ENCODE assay signal across 8 cellular contexts in genomic region chr1:200409203-200409760, GRCh38. TPM values are rescaled to one million over a fixed set of nuclear protein-coding genes. Genes with fewer than 3 reads are reported as not detected.
A peak's percentile ranks its signal among the peaks of the same experiment; 100 is the strongest.
DNase-seq lines count a peak whose midpoint lies in the region; ATAC-seq and TF ChIP-seq lines count a peak whose summit lies in the region.

No MANE protein-coding gene starts in this region.

- intact Hi-C loops in activated CD4-positive, alpha-beta memory T cell treated with anti-CD3 and anti-CD28 coated beads for 36 hours (cut with micrococcal nuclease): loop anchor here (2.0 kb wide), 1 partner anchor 56 kb away; no protein-coding TSS in a partner anchor

- peaks cover 33% of the 10 kb centered on the region for H3K36me3 Mint-ChIP-seq in activated CD4-positive, alpha-beta memory T cell treated with anti-CD3 and anti-CD28 coated beads for 36 hours
- H3K36me3 Mint-ChIP-seq in nephron (ENCODE audit: low read depth): peaks cover 53% of the 10 kb centered on the region

- peak overlapping the region; percentile 87 for H3K4me3 Mint-ChIP-seq in activated CD4-positive, alpha-beta memory T cell treated with anti-CD3 and anti-CD28 coated beads for 36 hours
- H3K4me3 Mint-ChIP-seq in nephron: peak overlapping the region; percentile 91 to 98 (median 94)

- CTCF ChIA-PET in activated CD4-positive, alpha-beta memory T cell treated with anti-CD3 and anti-CD28 coated beads for 36 hours (lab: Charles Lee): interaction anchor here (0.8 kb wide), 1 partner anchor 118 kb away, joined by 3 read pairs; no protein-coding TSS in a partner anchor

- H3K27me3 Mint-ChIP-seq in activated CD4-positive, alpha-beta memory T cell treated with anti-CD3 and anti-CD28 coated beads for 36 hours: no peaks in the 10 kb centered on the region
- peaks cover 18% of the 10 kb centered on the region for H3K27me3 Mint-ChIP-seq in nephron (ENCODE audit: low read depth)

- no peaks in the 10 kb centered on the region for H3K9me3 Mint-ChIP-seq in activated CD4-positive, alpha-beta memory T cell treated with anti-CD3 and anti-CD28 coated beads for 36 hours
- H3K9me3 Mint-ChIP-seq in nephron: peaks cover 2% of the 10 kb centered on the region

- peak overlapping the region; percentile 88 for H3K27ac ChIP-seq in substantia nigra (ENCODE audit: low read depth, low read length, poor library complexity, severe bottlenecking)

- no peak for TF ChIP-seq POLR2A in erythroblast (IDR thresholded peaks at IDR 0.05; ENCODE audit: low read length)

- no peak for TF ChIP-seq CTCF in nephron (IDR thresholded peaks at IDR 0.05; ENCODE audit: unreplicated experiment in 3 of 3)

- ATAC-seq in HG03432 (IDR thresholded peaks at IDR 0.05; ENCODE audit: unreplicated experiment): peak; percentile 33

- peak overlapping the region; percentile 88 for H3K27ac Mint-ChIP-seq in activated CD4-positive, alpha-beta memory T cell treated with anti-CD3 and anti-CD28 coated beads for 36 hours
- H3K27ac Mint-ChIP-seq in nephron: peak overlapping the region; percentile 78 to 97 (median 91)

- POLR2A ChIA-PET in activated CD4-positive, alpha-beta memory T cell treated with anti-CD3 and anti-CD28 coated beads for 36 hours (lab: Charles Lee): interaction anchor here (1.1 to 1.6 kb wide), 2 partner anchors 65 to 74 kb away, joined by 3 to 6 read pairs; no protein-coding TSS in a partner anchor

- H3K4me1 Mint-ChIP-seq in activated CD4-positive, alpha-beta memory T cell treated with anti-CD3 and anti-CD28 coated beads for 36 hours (ENCODE audit: low read depth): peaks cover 49% of the 10 kb centered on the region
- H3K4me1 Mint-ChIP-seq in nephron: peaks cover 42% of the 10 kb centered on the region

- peak; percentile 26 for DNase-seq in AG08396 (ENCODE audit: low spot score)
- DNase-seq in GM19238 (ENCODE audit: insufficient read length, low spot score): peak; percentile 11
- peak; percentile 57 for DNase-seq in activated CD4-positive, alpha-beta memory T cell treated with anti-CD3 and anti-CD28 coated beads for 36 hours
- peak; percentile 59 to 70 for DNase-seq in erythroblast (lab: John Stamatoyannopoulos, UW)
- peak in 25 of 49 donors; percentile 1 to 57 (median 40) for DNase-seq in substantia nigra (lab: John Stamatoyannopoulos, UW)
- DNase-seq in KG1 (lab: John Stamatoyannopoulos, UW): no peak

RNA-seq across cellular contexts. Expression of gene ZNF281, which starts 0.6 kb away (rescaled TPM):
- 10 to 100 TPM; 11.0 to 11.2 TPM for total RNA-seq in activated CD4-positive, alpha-beta memory T cell treated with anti-CD3 and anti-CD28 coated beads for 36 hours
